1 cellular context compared by ENCODE assay signal in the genomic region with DNA sequence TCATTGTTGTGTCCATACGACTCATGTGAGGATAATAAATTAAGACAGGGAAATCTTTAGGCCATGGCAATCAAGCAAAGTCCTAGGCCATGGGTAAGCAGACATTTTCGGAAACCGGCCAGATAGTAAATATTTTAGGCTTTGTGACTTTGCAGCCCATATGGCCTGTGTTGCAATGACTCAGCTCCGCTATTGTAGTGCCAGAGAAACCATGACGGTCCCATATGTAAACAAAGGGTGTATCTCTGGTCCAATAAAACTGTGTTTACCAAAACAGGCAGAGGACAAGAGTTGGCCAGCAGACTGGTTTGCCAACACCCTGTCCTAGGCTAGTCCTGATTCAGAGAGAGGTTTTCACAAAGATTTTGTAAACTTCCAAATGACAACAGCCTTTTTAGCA.
TF ChIP-seq lines count a peak whose summit lies in the region.

No MANE protein-coding gene starts in this region.

TF ChIP-seq in HepG2, 621 proteins besides CTCF, POLR2A, EP300 and RAD21 (continued from another document and continues in another):
- TF ChIP-seq, protein P1, sequence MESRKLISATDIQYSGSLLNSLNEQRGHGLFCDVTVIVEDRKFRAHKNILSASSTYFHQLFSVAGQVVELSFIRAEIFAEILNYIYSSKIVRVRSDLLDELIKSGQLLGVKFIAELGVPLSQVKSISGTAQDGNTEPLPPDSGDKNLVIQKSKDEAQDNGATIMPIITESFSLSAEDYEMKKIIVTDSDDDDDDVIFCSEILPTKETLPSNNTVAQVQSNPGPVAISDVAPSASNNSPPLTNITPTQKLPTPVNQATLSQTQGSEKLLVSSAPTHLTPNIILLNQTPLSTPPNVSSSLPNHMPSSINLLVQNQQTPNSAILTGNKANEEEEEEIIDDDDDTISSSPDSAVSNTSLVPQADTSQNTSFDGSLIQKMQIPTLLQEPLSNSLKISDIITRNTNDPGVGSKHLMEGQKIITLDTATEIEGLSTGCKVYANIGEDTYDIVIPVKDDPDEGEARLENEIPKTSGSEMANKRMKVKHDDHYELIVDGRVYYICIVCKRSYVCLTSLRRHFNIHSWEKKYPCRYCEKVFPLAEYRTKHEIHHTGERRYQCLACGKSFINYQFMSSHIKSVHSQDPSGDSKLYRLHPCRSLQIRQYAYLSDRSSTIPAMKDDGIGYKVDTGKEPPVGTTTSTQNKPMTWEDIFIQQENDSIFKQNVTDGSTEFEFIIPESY (CRISPR knock-in tag; IDR thresholded peaks at IDR 0.05), result 0 out of 2 replicates have a peak, but pooled peaks have one; percentile 34
- TF ChIP-seq ZFP1 (CRISPR knock-in tag; IDR thresholded peaks at IDR 0.05) (no peak), POGZ (CRISPR knock-in tag; IDR thresholded peaks at IDR 0.05) (peak; percentile 87), RORA (CRISPR knock-in tag; IDR thresholded peaks at IDR 0.05) (no peak), ZNF747 (CRISPR knock-in tag; IDR thresholded peaks at IDR 0.05; ENCODE audit: borderline replicate concordance) (no peak), ZMYM2 (CRISPR knock-in tag; IDR thresholded peaks at IDR 0.05) (no peak), ZNF44 (CRISPR knock-in tag; IDR thresholded peaks at IDR 0.05) (no peak), RARA (CRISPR knock-in tag; IDR thresholded peaks at IDR 0.05) (0 out of 2 replicates have a peak, but pooled peaks have one; percentile 10), ZKSCAN8 (CRISPR knock-in tag; IDR thresholded peaks at IDR 0.05; ENCODE audit: borderline replicate concordance) (no peak), POLR2G (IDR thresholded peaks at IDR 0.05; ENCODE audit: low read depth, low read length) (peak; percentile 51; the same call in 1 of the 2 replicates), POLR2AphosphoS2 (IDR thresholded peaks at IDR 0.05; ENCODE audit: low read depth, low read length) (no peak), XRCC5 (optimal IDR thresholded peaks at IDR 0.05; ENCODE audit: low read length) (peak; percentile 73), CREM (IDR thresholded peaks at IDR 0.05) (no peak), CREM (CRISPR knock-in tag; IDR thresholded peaks at IDR 0.05) (no peak), ZNF343 (CRISPR knock-in tag; IDR thresholded peaks at IDR 0.05) (no peak), SALL1 (CRISPR knock-in tag; IDR thresholded peaks at IDR 0.05) (peak; percentile 65; the same call in 1 of the 2 replicates), PHF21A (CRISPR knock-in tag; IDR thresholded peaks at IDR 0.05) (0 out of 2 replicates have a peak, but pooled peaks have one; percentile 54), NFYC (CRISPR knock-in tag; IDR thresholded peaks at IDR 0.05) (peak; percentile 25; the same call in 1 of the 2 replicates), MAF1 (CRISPR knock-in tag; IDR thresholded peaks at IDR 0.05; ENCODE audit: borderline replicate concordance) (no peak), LCORL (IDR thresholded peaks at IDR 0.05) (0 out of 2 replicates have a peak, but pooled peaks have one; percentile 40), LCORL (CRISPR knock-in tag; IDR thresholded peaks at IDR 0.05) (peak; percentile 96), SRSF4 (IDR thresholded peaks at IDR 0.05; ENCODE audit: low read depth, low read length, poor library complexity, severe bottlenecking) (no peak), MAFK (conservative IDR thresholded peaks at IDR 0.05 in 1 of 2, IDR thresholded peaks at IDR 0.05 in 1 of 2; ENCODE audit: low read length in 2 of 2) (0 out of 4 replicates have a peak, but pooled peaks of 1 of the 2 experiments have one; percentile 25), ZNF614 (CRISPR knock-in tag; IDR thresholded peaks at IDR 0.05; ENCODE audit: borderline replicate concordance) (peak; percentile 69; the same call in 1 of the 2 replicates), ZNF333 (CRISPR knock-in tag; IDR thresholded peaks at IDR 0.05; ENCODE audit: borderline replicate concordance) (no peak), KDM2A (CRISPR knock-in tag; IDR thresholded peaks at IDR 0.05; ENCODE audit: borderline replicate concordance, low read depth) (0 out of 2 replicates have a peak, but pooled peaks have one; percentile 25), ZNF558 (CRISPR knock-in tag; IDR thresholded peaks at IDR 0.05; ENCODE audit: borderline replicate concordance) (no peak), ATF7 (IDR thresholded peaks at IDR 0.05) (peak; percentile 3; the same call in 1 of the 2 replicates), ATF7 (CRISPR knock-in tag; IDR thresholded peaks at IDR 0.05) (no peak), SOX5 (CRISPR knock-in tag; IDR thresholded peaks at IDR 0.05; ENCODE audit: borderline replicate concordance) (peak; percentile 89), ZNF501 (CRISPR knock-in tag; IDR thresholded peaks at IDR 0.05) (no peak), TCF7L2 (IDR thresholded peaks at IDR 0.05; ENCODE audit: low read depth, low read length) (no peak), RBM39 (IDR thresholded peaks at IDR 0.05; ENCODE audit: low read depth, low read length, poor library complexity, severe bottlenecking) (no peak), IRF2 (CRISPR knock-in tag; IDR thresholded peaks at IDR 0.05) (peak; percentile 36; the same call in 1 of the 2 replicates), ZNF652 (CRISPR knock-in tag; IDR thresholded peaks at IDR 0.05; ENCODE audit: borderline replicate concordance, low read depth) (peak; percentile 36; the same call in 1 of the 2 replicates), MED1 (CRISPR knock-in tag; IDR thresholded peaks at IDR 0.05) (peak; percentile 47; the same call in 1 of the 2 replicates), FOXP1 (IDR thresholded peaks at IDR 0.05) (peak; percentile 90), FOXP1 (CRISPR knock-in tag; IDR thresholded peaks at IDR 0.05) (peak; percentile 96), ZBTB38 (CRISPR knock-in tag; IDR thresholded peaks at IDR 0.05) (no peak), FOXJ3 (CRISPR knock-in tag; IDR thresholded peaks at IDR 0.05; ENCODE audit: borderline replicate concordance) (peak; percentile 56; the same call in 1 of the 2 replicates)
- TF ChIP-seq, protein P2, sequence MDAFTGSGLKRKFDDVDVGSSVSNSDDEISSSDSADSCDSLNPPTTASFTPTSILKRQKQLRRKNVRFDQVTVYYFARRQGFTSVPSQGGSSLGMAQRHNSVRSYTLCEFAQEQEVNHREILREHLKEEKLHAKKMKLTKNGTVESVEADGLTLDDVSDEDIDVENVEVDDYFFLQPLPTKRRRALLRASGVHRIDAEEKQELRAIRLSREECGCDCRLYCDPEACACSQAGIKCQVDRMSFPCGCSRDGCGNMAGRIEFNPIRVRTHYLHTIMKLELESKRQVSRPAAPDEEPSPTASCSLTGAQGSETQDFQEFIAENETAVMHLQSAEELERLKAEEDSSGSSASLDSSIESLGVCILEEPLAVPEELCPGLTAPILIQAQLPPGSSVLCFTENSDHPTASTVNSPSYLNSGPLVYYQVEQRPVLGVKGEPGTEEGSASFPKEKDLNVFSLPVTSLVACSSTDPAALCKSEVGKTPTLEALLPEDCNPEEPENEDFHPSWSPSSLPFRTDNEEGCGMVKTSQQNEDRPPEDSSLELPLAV (CRISPR knock-in tag; conservative IDR thresholded peaks at IDR 0.05; ENCODE audit: low read depth), result no peak
- TF ChIP-seq, protein P3, sequence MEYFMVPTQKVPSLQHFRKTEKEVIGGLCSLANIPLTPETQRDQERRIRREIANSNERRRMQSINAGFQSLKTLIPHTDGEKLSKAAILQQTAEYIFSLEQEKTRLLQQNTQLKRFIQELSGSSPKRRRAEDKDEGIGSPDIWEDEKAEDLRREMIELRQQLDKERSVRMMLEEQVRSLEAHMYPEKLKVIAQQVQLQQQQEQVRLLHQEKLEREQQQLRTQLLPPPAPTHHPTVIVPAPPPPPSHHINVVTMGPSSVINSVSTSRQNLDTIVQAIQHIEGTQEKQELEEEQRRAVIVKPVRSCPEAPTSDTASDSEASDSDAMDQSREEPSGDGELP (IDR thresholded peaks at IDR 0.05; ENCODE audit: borderline replicate concordance, low read depth), result peak; percentile 75
- TF ChIP-seq, protein P4, sequence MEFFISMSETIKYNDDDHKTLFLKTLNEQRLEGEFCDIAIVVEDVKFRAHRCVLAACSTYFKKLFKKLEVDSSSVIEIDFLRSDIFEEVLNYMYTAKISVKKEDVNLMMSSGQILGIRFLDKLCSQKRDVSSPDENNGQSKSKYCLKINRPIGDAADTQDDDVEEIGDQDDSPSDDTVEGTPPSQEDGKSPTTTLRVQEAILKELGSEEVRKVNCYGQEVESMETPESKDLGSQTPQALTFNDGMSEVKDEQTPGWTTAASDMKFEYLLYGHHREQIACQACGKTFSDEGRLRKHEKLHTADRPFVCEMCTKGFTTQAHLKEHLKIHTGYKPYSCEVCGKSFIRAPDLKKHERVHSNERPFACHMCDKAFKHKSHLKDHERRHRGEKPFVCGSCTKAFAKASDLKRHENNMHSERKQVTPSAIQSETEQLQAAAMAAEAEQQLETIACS (CRISPR knock-in tag; IDR thresholded peaks at IDR 0.05), result no peak
- TF ChIP-seq, protein P5, sequence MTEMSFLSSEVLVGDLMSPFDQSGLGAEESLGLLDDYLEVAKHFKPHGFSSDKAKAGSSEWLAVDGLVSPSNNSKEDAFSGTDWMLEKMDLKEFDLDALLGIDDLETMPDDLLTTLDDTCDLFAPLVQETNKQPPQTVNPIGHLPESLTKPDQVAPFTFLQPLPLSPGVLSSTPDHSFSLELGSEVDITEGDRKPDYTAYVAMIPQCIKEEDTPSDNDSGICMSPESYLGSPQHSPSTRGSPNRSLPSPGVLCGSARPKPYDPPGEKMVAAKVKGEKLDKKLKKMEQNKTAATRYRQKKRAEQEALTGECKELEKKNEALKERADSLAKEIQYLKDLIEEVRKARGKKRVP (CRISPR knock-in tag; IDR thresholded peaks at IDR 0.05), result peak in 1 of 2 experiments; percentile 71; a peak in 1 of 4 replicates
- TF ChIP-seq, protein P6, sequence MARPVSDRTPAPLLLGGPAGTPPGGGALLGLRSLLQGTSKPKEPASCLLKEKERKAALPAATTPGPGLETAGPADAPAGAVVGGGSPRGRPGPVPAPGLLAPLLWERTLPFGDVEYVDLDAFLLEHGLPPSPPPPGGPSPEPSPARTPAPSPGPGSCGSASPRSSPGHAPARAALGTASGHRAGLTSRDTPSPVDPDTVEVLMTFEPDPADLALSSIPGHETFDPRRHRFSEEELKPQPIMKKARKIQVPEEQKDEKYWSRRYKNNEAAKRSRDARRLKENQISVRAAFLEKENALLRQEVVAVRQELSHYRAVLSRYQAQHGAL (CRISPR knock-in tag; IDR thresholded peaks at IDR 0.05; ENCODE audit: not compliant biosample characterization), result no peak
- TF ChIP-seq, protein P7, sequence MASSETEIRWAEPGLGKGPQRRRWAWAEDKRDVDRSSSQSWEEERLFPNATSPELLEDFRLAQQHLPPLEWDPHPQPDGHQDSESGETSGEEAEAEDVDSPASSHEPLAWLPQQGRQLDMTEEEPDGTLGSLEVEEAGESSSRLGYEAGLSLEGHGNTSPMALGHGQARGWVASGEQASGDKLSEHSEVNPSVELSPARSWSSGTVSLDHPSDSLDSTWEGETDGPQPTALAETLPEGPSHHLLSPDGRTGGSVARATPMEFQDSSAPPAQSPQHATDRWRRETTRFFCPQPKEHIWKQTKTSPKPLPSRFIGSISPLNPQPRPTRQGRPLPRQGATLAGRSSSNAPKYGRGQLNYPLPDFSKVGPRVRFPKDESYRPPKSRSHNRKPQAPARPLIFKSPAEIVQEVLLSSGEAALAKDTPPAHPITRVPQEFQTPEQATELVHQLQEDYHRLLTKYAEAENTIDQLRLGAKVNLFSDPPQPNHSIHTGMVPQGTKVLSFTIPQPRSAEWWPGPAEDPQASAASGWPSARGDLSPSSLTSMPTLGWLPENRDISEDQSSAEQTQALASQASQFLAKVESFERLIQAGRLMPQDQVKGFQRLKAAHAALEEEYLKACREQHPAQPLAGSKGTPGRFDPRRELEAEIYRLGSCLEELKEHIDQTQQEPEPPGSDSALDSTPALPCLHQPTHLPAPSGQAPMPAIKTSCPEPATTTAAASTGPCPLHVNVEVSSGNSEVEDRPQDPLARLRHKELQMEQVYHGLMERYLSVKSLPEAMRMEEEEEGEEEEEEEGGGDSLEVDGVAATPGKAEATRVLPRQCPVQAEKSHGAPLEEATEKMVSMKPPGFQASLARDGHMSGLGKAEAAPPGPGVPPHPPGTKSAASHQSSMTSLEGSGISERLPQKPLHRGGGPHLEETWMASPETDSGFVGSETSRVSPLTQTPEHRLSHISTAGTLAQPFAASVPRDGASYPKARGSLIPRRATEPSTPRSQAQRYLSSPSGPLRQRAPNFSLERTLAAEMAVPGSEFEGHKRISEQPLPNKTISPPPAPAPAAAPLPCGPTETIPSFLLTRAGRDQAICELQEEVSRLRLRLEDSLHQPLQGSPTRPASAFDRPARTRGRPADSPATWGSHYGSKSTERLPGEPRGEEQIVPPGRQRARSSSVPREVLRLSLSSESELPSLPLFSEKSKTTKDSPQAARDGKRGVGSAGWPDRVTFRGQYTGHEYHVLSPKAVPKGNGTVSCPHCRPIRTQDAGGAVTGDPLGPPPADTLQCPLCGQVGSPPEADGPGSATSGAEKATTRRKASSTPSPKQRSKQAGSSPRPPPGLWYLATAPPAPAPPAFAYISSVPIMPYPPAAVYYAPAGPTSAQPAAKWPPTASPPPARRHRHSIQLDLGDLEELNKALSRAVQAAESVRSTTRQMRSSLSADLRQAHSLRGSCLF (CRISPR knock-in tag; IDR thresholded peaks at IDR 0.05; ENCODE audit: borderline replicate concordance), result no peak
- TF ChIP-seq, protein P8, sequence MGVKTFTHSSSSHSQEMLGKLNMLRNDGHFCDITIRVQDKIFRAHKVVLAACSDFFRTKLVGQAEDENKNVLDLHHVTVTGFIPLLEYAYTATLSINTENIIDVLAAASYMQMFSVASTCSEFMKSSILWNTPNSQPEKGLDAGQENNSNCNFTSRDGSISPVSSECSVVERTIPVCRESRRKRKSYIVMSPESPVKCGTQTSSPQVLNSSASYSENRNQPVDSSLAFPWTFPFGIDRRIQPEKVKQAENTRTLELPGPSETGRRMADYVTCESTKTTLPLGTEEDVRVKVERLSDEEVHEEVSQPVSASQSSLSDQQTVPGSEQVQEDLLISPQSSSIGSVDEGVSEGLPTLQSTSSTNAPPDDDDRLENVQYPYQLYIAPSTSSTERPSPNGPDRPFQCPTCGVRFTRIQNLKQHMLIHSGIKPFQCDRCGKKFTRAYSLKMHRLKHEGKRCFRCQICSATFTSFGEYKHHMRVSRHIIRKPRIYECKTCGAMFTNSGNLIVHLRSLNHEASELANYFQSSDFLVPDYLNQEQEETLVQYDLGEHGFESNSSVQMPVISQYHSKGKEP (CRISPR knock-in tag; IDR thresholded peaks at IDR 0.05), result no peak
- TF ChIP-seq, protein P9, sequence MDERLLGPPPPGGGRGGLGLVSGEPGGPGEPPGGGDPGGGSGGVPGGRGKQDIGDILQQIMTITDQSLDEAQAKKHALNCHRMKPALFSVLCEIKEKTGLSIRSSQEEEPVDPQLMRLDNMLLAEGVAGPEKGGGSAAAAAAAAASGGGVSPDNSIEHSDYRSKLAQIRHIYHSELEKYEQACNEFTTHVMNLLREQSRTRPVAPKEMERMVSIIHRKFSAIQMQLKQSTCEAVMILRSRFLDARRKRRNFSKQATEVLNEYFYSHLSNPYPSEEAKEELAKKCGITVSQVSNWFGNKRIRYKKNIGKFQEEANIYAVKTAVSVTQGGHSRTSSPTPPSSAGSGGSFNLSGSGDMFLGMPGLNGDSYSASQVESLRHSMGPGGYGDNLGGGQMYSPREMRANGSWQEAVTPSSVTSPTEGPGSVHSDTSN (CRISPR knock-in tag; IDR thresholded peaks at IDR 0.05), result no peak
